ENCODE assay signal across 9 cellular contexts in the genomic region with DNA sequence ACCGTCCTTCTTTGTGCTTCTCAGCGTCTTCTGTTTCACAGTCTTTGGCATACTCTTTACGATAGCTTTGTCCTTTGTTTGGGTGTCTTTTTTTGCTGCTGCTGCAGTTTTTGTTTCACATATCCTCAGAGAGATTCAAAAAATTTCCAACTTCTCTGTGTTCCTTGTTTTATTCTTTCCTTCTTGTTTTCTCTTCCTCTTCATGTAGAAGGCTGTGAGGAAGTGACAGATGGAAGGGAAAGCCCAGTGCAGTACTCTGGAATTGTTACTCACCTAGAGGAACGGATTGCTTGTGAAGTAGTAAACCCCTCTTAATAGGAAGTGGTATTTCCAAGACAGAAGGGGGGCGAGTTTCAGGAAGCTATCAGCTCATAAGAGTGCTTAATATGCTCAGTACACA. TPM values are rescaled to one million over a fixed set of nuclear protein-coding genes. Genes with fewer than 3 reads are reported as not detected.
A peak's percentile ranks its signal among the peaks of the same experiment; 100 is the strongest.
DNase-seq lines count a peak whose midpoint lies in the region; ATAC-seq and TF ChIP-seq lines count a peak whose summit lies in the region.
"Had no signal": no experiment of that assay in that cellular context is flagged by ENCODE, and none has a peak within 500 bp of the region (broad histone marks: within the 10 kb centered on the region; RNA-seq: fewer than 3 reads in every experiment).

No MANE protein-coding gene starts in this region.

- peaks cover 49% of the 10 kb centered on the region for H3K4me1 Mint-ChIP-seq in activated T-cell treated with anti-CD3 and anti-CD28 coated beads, Interleukin-2, amount 50 U/mL, for 4 hours (ENCODE audit: low read depth)
- H3K4me1 Mint-ChIP-seq in activated CD4-positive, alpha-beta memory T cell treated with anti-CD3 and anti-CD28 coated beads for 36 hours (ENCODE audit: low read depth): peaks cover 50% of the 10 kb centered on the region

- no peaks in the 10 kb centered on the region for H3K36me3 ChIP-seq in testis (ENCODE audit: low read depth, missing control alignments)

- CTCF ChIA-PET in activated CD4-positive, alpha-beta memory T cell treated with anti-CD3 and anti-CD28 coated beads for 36 hours (lab: Charles Lee): interaction anchor here (0.6 to 1.8 kb wide), 5 partner anchors 8 to 642 kb away, joined by 3 to 8 read pairs (median 3); no protein-coding TSS in a partner anchor
- CTCF ChIA-PET in HEK293T (lab: Yijun Ruan, JAX): no interaction called here

- TF ChIP-seq POLR2A in testis (IDR thresholded peaks at IDR 0.05): no peak

- no peaks in the 10 kb centered on the region for H3K9me3 ChIP-seq in testis

- ATAC-seq in activated T-cell treated with anti-CD3 and anti-CD28 coated beads, Interleukin-2, amount 50 U/mL, for 4 hours: peak in 1 of 2 donors; percentile 9
- no peak for ATAC-seq in left cardiac atrium

- TF ChIP-seq CTCF in testis (IDR thresholded peaks at IDR 0.05): no peak

- peak overlapping the region; percentile 96 for H3K4me3 Mint-ChIP-seq in activated T-cell treated with anti-CD3 and anti-CD28 coated beads, Interleukin-2, amount 50 U/mL, for 4 hours
- peak overlapping the region; percentile 82 for H3K4me3 Mint-ChIP-seq in activated CD4-positive, alpha-beta memory T cell treated with anti-CD3 and anti-CD28 coated beads for 36 hours

- DNase-seq in activated T-cell treated with anti-CD3 and anti-CD28 coated beads, Interleukin-2, amount 50 U/mL, for 4 hours: no peak
- DNase-seq in activated T-cell treated with anti-CD3 and anti-CD28 coated beads, Interleukin-2, amount 50 U/mL, for 48 hours: no peak
- no peak for DNase-seq in activated CD4-positive, alpha-beta memory T cell treated with anti-CD3 and anti-CD28 coated beads for 36 hours
- DNase-seq in inferior parietal cortex (ENCODE audit: extremely low spot score): peak; percentile 34
- no peak for DNase-seq in testis
- no peak for DNase-seq in HEK293T (ENCODE audit: extremely low spot score)
- DNase-seq in left cardiac atrium: no peak
- no peak for DNase-seq in posterior vena cava (ENCODE audit: low spot score)
- DNase-seq: DMS153 had no signal

- H3K4me3 ChIP-seq in testis: peak overlapping the region in 1 of 2 donors; percentile 91

- H3K4me1 ChIP-seq in testis: peaks cover 32% of the 10 kb centered on the region

- H3K27me3 ChIP-seq in testis: no peaks in the 10 kb centered on the region

- H3K27ac ChIP-seq in testis: peak overlapping the region; percentile 97 to 98

- H3K36me3 Mint-ChIP-seq in activated T-cell treated with anti-CD3 and anti-CD28 coated beads, Interleukin-2, amount 50 U/mL, for 4 hours (ENCODE audit: insufficient read depth): peaks cover 9% of the 10 kb centered on the region
- H3K36me3 Mint-ChIP-seq in activated CD4-positive, alpha-beta memory T cell treated with anti-CD3 and anti-CD28 coated beads for 36 hours: peaks cover 22% of the 10 kb centered on the region

- H3K27ac Mint-ChIP-seq in activated CD4-positive, alpha-beta memory T cell treated with anti-CD3 and anti-CD28 coated beads for 36 hours: peak overlapping the region; percentile 95

- intact Hi-C loops in activated CD4-positive, alpha-beta memory T cell treated with anti-CD3 and anti-CD28 coated beads for 36 hours (cut with micrococcal nuclease): loop anchor here (1.0 to 5.0 kb wide), 3 partner anchors 32 to 256 kb away; partner anchors contain the start of gene BORCS5
- intact Hi-C loops in testis (cut with DNase I; ENCODE audit: low total_unique reads) (no loop called here), left cardiac atrium (cut with DNase I) (no loop called here), posterior vena cava (cut with DNase I) (no loop called here)

- POLR2A ChIA-PET in activated CD4-positive, alpha-beta memory T cell treated with anti-CD3 and anti-CD28 coated beads for 36 hours (lab: Charles Lee): interaction anchor here (0.7 to 2.3 kb wide), 4 partner anchors 10 to 256 kb away, joined by 3 to 7 read pairs (median 4); partner anchors contain the start of gene BORCS5
- POLR2A ChIA-PET in HEK293T (lab: Yijun Ruan, JAX): interaction anchor here (1.2 kb wide), 1 partner anchor 13 kb away, joined by 3 read pairs; no protein-coding TSS in a partner anchor

- 23 to 37% methylated on average over 5 of the region's 5 CpGs for WGBS in testis, 2 donors

- no peaks in the 10 kb centered on the region for H3K27me3 Mint-ChIP-seq in activated T-cell treated with anti-CD3 and anti-CD28 coated beads, Interleukin-2, amount 50 U/mL, for 4 hours (ENCODE audit: low read depth)
- no peaks in the 10 kb centered on the region for H3K27me3 Mint-ChIP-seq in activated CD4-positive, alpha-beta memory T cell treated with anti-CD3 and anti-CD28 coated beads for 36 hours

- no peaks in the 10 kb centered on the region for H3K9me3 Mint-ChIP-seq in activated T-cell treated with anti-CD3 and anti-CD28 coated beads, Interleukin-2, amount 50 U/mL, for 4 hours
- H3K9me3 Mint-ChIP-seq in activated CD4-positive, alpha-beta memory T cell treated with anti-CD3 and anti-CD28 coated beads for 36 hours: no peaks in the 10 kb centered on the region

TF ChIP-seq in HEK293T, 16 proteins besides CTCF, POLR2A, EP300 and RAD21:
- TF ChIP-seq L3MBTL2 (conservative IDR thresholded peaks at IDR 0.05) (no peak), FOXM1 (IDR thresholded peaks at IDR 0.05; ENCODE audit: borderline replicate concordance) (no peak), ARNT (IDR thresholded peaks at IDR 0.05) (no peak), HDGF (IDR thresholded peaks at IDR 0.05; ENCODE audit: borderline replicate concordance) (no peak), LEF1 (IDR thresholded peaks at IDR 0.05; ENCODE audit: borderline replicate concordance) (no peak), PKNOX1 (IDR thresholded peaks at IDR 0.05) (no peak), BHLHE40 (IDR thresholded peaks at IDR 0.05; ENCODE audit: borderline replicate concordance) (no peak), TARDBP (IDR thresholded peaks at IDR 0.05) (no peak), ELF4 (IDR thresholded peaks at IDR 0.05) (no peak), CTBP1 (IDR thresholded peaks at IDR 0.05; ENCODE audit: borderline replicate concordance) (no peak), FOXK2 (IDR thresholded peaks at IDR 0.05) (no peak), SUZ12 (IDR thresholded peaks at IDR 0.05) (no peak), NFRKB (IDR thresholded peaks at IDR 0.05) (no peak), ZNF384 (IDR thresholded peaks at IDR 0.05) (no peak), SP1 (IDR thresholded peaks at IDR 0.05) (no peak), FOXA1 (IDR thresholded peaks at IDR 0.05) (no peak)

RNA-seq across cellular contexts. Expression of gene CREBL2, which starts 1.7 kb away (rescaled TPM):
- total RNA-seq in activated T-cell treated with anti-CD3 and anti-CD28 coated beads, Interleukin-2, amount 50 U/mL, for 4 hours: 10 to 100 TPM; 14.4 to 16.9 (median 14.8) TPM
- total RNA-seq in activated CD4-positive, alpha-beta memory T cell treated with anti-CD3 and anti-CD28 coated beads for 36 hours: 10 to 100 TPM; 30.4 to 32.2 TPM
- 10 to 100 TPM; 42.8 to 43.6 TPM for total RNA-seq in testis
- 49.6 TPM for polyA plus RNA-seq in testis (ENCODE audit: insufficient read depth, low read depth, low replicate concordance)
- total RNA-seq in left cardiac atrium: 10 to 100 TPM; 20.4 to 21.0 TPM
- total RNA-seq in posterior vena cava: 10 to 100 TPM; 30.3 to 30.6 TPM

RNA-seq across cellular contexts. Expression of gene DUSP16, which starts 50.7 kb away (rescaled TPM):
- 10 to 100 TPM; 24.0 to 40.8 (median 34.9) TPM for total RNA-seq in activated T-cell treated with anti-CD3 and anti-CD28 coated beads, Interleukin-2, amount 50 U/mL, for 4 hours
- total RNA-seq in activated CD4-positive, alpha-beta memory T cell treated with anti-CD3 and anti-CD28 coated beads for 36 hours: 10 to 100 TPM; 70.2 to 82.1 TPM
- total RNA-seq in testis (10 to 100 TPM; 42.1 to 48.6 TPM), left cardiac atrium (10 to 100 TPM; 11.5 to 17.3 TPM), posterior vena cava (10 to 100 TPM; 14.8 to 19.5 TPM)
- polyA plus RNA-seq in testis (ENCODE audit: insufficient read depth, low read depth, low replicate concordance): 22.5 TPM
